ENCODE assay signal across 24 cellular contexts in the genomic region with DNA sequence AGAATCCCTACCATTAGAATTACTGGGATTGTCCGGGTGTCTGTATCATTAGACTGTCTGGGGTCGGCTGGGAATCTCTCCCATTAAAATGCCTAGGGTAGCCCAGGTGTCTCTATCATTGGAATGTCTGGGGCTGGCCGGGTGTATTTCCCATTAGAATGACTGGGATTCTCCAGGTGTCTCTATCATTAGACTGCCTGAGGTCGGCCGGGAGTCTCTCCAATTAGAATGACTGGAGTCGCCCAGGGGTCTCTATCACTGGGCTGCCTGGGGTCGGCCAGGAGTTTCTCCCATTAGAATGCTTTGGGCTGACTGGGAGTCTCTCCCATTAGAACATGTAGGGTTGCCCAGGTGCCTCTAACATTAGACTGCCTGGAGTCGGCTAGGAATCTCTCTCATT.
"Had no signal": no experiment of that assay in that cellular context is flagged by ENCODE, and none has a peak within 500 bp of the region (broad histone marks: within the 10 kb centered on the region; RNA-seq: fewer than 3 reads in every experiment).

No MANE protein-coding gene starts in this region.

- H3K4me1 Mint-ChIP-seq: activated naive CD4-positive, alpha-beta T cell treated with anti-CD3 and anti-CD28 coated beads, Interleukin-2, amount 50 U/mL, for 24 hours; activated naive CD8-positive, alpha-beta T cell treated with anti-CD3 and anti-CD28 coated beads for 36 hours; activated naive CD8-positive, alpha-beta T cell treated with anti-CD3 and anti-CD28 coated beads, Interleukin-2, amount 50 U/mL, for 24 hours; activated T-helper 17 cell treated with anti-CD3 and anti-CD28 coated beads, Interleukin-2, amount 50 U/mL, for 72 hours; WTC11 had no signal

- H3K27ac ChIP-seq: adrenal gland, body of pancreas, epithelial cell of prostate, esophagus squamous epithelium, VCaP had no signal

- H3K27ac Mint-ChIP-seq: activated CD8-positive, alpha-beta T cell treated with anti-CD3 and anti-CD28 coated beads for 36 hours; activated naive CD4-positive, alpha-beta T cell treated with anti-CD3 and anti-CD28 coated beads for 36 hours; activated naive CD4-positive, alpha-beta T cell treated with anti-CD3 and anti-CD28 coated beads, Interleukin-2, amount 50 U/mL, for 24 hours; activated naive CD8-positive, alpha-beta T cell treated with anti-CD3 and anti-CD28 coated beads for 36 hours; activated naive CD8-positive, alpha-beta T cell treated with anti-CD3 and anti-CD28 coated beads, Interleukin-2, amount 50 U/mL, for 24 hours; activated T-helper 17 cell treated with anti-CD3 and anti-CD28 coated beads, Interleukin-2, amount 50 U/mL, for 72 hours; WTC11 had no signal

- ATAC-seq: activated CD4-positive, CD25-positive, alpha-beta regulatory T cell treated with anti-CD3 and anti-CD28 coated beads, Interleukin-2, amount 50 U/mL, for 24 hours; activated CD8-positive, alpha-beta T cell treated with anti-CD3 and anti-CD28 coated beads for 36 hours; activated naive CD8-positive, alpha-beta T cell treated with anti-CD3 and anti-CD28 coated beads, Interleukin-2, amount 50 U/mL, for 24 hours; activated T-cell treated with anti-CD3 and anti-CD28 coated beads, Interleukin-2, amount 50 U/mL, for 4 hours; activated T-helper 17 cell treated with anti-CD3 and anti-CD28 coated beads, Interleukin-2, amount 50 U/mL, for 72 hours; body of pancreas; WTC11 had no signal

- DNase-seq: activated CD4-positive, alpha-beta T cell treated with anti-CD3 and anti-CD28 coated beads for 48 hours; activated CD4-positive, alpha-beta T cell treated with anti-CD3 and anti-CD28 coated beads, Interleukin-2, amount 50 U/mL, for 1 hour; activated CD4-positive, alpha-beta T cell treated with anti-CD3 and anti-CD28 coated beads, Interleukin-2, amount 50 U/mL, for 48 hours; activated CD8-positive, alpha-beta T cell treated with anti-CD3 and anti-CD28 coated beads for 36 hours; activated effector memory CD4-positive, alpha-beta T cell treated with anti-CD3 and anti-CD28 coated beads, Interleukin-2, amount 50 U/mL, for 16 hours; activated naive CD4-positive, alpha-beta T cell treated with anti-CD3 and anti-CD28 coated beads for 36 hours; activated naive CD8-positive, alpha-beta T cell treated with anti-CD3 and anti-CD28 coated beads for 36 hours; activated naive CD8-positive, alpha-beta T cell treated with anti-CD3 and anti-CD28 coated beads, Interleukin-2, amount 50 U/mL, for 24 hours; activated T-cell treated with anti-CD3 and anti-CD28 coated beads, Interleukin-2, amount 50 U/mL, for 4 hours; amygdala; aorta; body of pancreas; caudate nucleus; effector CD8-positive, alpha-beta T cell; esophagus squamous epithelium; foreskin melanocyte; T-helper 2 cell had no signal

- H3K27me3 ChIP-seq: adrenal gland, body of pancreas, esophagus squamous epithelium had no signal

- H3K27me3 Mint-ChIP-seq: activated CD8-positive, alpha-beta T cell treated with anti-CD3 and anti-CD28 coated beads for 36 hours; activated naive CD4-positive, alpha-beta T cell treated with anti-CD3 and anti-CD28 coated beads, Interleukin-2, amount 50 U/mL, for 24 hours; activated naive CD8-positive, alpha-beta T cell treated with anti-CD3 and anti-CD28 coated beads for 36 hours; activated naive CD8-positive, alpha-beta T cell treated with anti-CD3 and anti-CD28 coated beads, Interleukin-2, amount 50 U/mL, for 24 hours; activated T-helper 17 cell treated with anti-CD3 and anti-CD28 coated beads, Interleukin-2, amount 50 U/mL, for 72 hours had no signal

- H3K36me3 ChIP-seq: adrenal gland, esophagus squamous epithelium had no signal

- H3K4me3 Mint-ChIP-seq: activated CD8-positive, alpha-beta T cell treated with anti-CD3 and anti-CD28 coated beads for 36 hours; activated naive CD4-positive, alpha-beta T cell treated with anti-CD3 and anti-CD28 coated beads for 36 hours; activated naive CD4-positive, alpha-beta T cell treated with anti-CD3 and anti-CD28 coated beads, Interleukin-2, amount 50 U/mL, for 24 hours; activated naive CD8-positive, alpha-beta T cell treated with anti-CD3 and anti-CD28 coated beads for 36 hours; activated naive CD8-positive, alpha-beta T cell treated with anti-CD3 and anti-CD28 coated beads, Interleukin-2, amount 50 U/mL, for 24 hours; activated T-cell treated with anti-CD3 and anti-CD28 coated beads, Interleukin-2, amount 50 U/mL, for 4 hours; activated T-helper 17 cell treated with anti-CD3 and anti-CD28 coated beads, Interleukin-2, amount 50 U/mL, for 72 hours; WTC11 had no signal

- H3K9me3 ChIP-seq: adrenal gland had no signal

- H3K4me1 ChIP-seq: adrenal gland, body of pancreas, esophagus squamous epithelium had no signal

- H3K4me3 ChIP-seq: adrenal gland, body of pancreas, esophagus squamous epithelium had no signal

- H3K36me3 Mint-ChIP-seq: activated naive CD4-positive, alpha-beta T cell treated with anti-CD3 and anti-CD28 coated beads, Interleukin-2, amount 50 U/mL, for 24 hours; activated naive CD8-positive, alpha-beta T cell treated with anti-CD3 and anti-CD28 coated beads for 36 hours had no signal
